Comparison of ENCODE assay signal across 22 cellular contexts in genomic region chr1:148161252-148161901, GRCh38.
"Had no signal": no experiment of that assay in that cellular context is flagged by ENCODE, and none has a peak within 500 bp of the region (broad histone marks: within the 10 kb centered on the region; RNA-seq: fewer than 3 reads in every experiment).

No MANE protein-coding gene starts in this region.

- DNase-seq: activated CD4-positive, alpha-beta T cell treated with anti-CD3 and anti-CD28 coated beads, Interleukin-2, amount 10 ng/mL, durations not matched to agents 7 days and 5 days; activated CD4-positive, CD25-positive, alpha-beta regulatory T cell treated with anti-CD3 and anti-CD28 coated beads, Interleukin-2, amount 50 U/mL, for 72 hours; activated CD8-positive, alpha-beta memory T cell treated with anti-CD3 and anti-CD28 coated beads, Interleukin-2, amount 10 ng/mL, durations not matched to agents 7 days and 5 days; activated CD8-positive, alpha-beta T cell treated with anti-CD3 and anti-CD28 coated beads for 36 hours; activated effector memory CD4-positive, alpha-beta T cell treated with anti-CD3 and anti-CD28 coated beads, Interleukin-2, amount 50 U/mL, for 16 hours; activated naive CD4-positive, alpha-beta T cell treated with anti-CD3 and anti-CD28 coated beads, Interleukin-2, amount 10 ng/mL, durations not matched to agents 7 days and 5 days; activated T-cell treated with anti-CD3 and anti-CD28 coated beads for 4 hours; amygdala; effector CD8-positive, alpha-beta T cell; foreskin melanocyte; hypothalamus; stimulated activated CD4-positive, alpha-beta T cell treated with anti-CD3 and anti-CD28 coated beads, Interleukin-4, amount 100 ng/mL, for 24 hours; stimulated activated naive CD8-positive, alpha-beta T cell treated with anti-CD3 and anti-CD28 coated beads, Interleukin-15, amount 100 ng/mL, for 72 hours; T-cell; tibial artery had no signal

- H3K27ac ChIP-seq: tibial artery, VCaP had no signal

- H3K9me3 ChIP-seq: tibial artery had no signal

- H3K4me3 Mint-ChIP-seq: activated CD4-positive, alpha-beta T cell treated with anti-CD3 and anti-CD28 coated beads, Interleukin-2, amount 10 ng/mL, durations not matched to agents 7 days and 5 days; activated CD8-positive, alpha-beta memory T cell treated with anti-CD3 and anti-CD28 coated beads, Interleukin-2, amount 10 ng/mL, durations not matched to agents 7 days and 5 days; activated CD8-positive, alpha-beta T cell treated with anti-CD3 and anti-CD28 coated beads for 36 hours; activated naive CD4-positive, alpha-beta T cell treated with anti-CD3 and anti-CD28 coated beads, Interleukin-2, amount 10 ng/mL, durations not matched to agents 7 days and 5 days; dendritic cell treated with granulocyte-macrophage colony-stimulating factor and Interleukin-4, amounts not matched to agents 40 ng/mL and 50 ng/mL, for 4 days; naive thymus-derived CD4-positive, alpha-beta T cell; neural crest cell; stimulated activated naive CD8-positive, alpha-beta T cell treated with anti-CD3 and anti-CD28 coated beads, Interleukin-15, amount 100 ng/mL, for 72 hours; T-cell; T-helper 2 cell treated with Interferon-gamma antibody and Interleukin-4, amounts not matched to agents 5 μg/mL and 100 μg/mL, for 36 hours had no signal

- H3K27ac Mint-ChIP-seq: activated CD4-positive, alpha-beta T cell treated with anti-CD3 and anti-CD28 coated beads, Interleukin-2, amount 10 ng/mL, durations not matched to agents 7 days and 5 days; activated CD8-positive, alpha-beta memory T cell treated with anti-CD3 and anti-CD28 coated beads, Interleukin-2, amount 10 ng/mL, durations not matched to agents 7 days and 5 days; activated CD8-positive, alpha-beta T cell treated with anti-CD3 and anti-CD28 coated beads for 36 hours; activated naive CD4-positive, alpha-beta T cell treated with anti-CD3 and anti-CD28 coated beads, Interleukin-2, amount 10 ng/mL, durations not matched to agents 7 days and 5 days; dendritic cell treated with granulocyte-macrophage colony-stimulating factor and Interleukin-4, amounts not matched to agents 40 ng/mL and 50 ng/mL, for 4 days; naive thymus-derived CD4-positive, alpha-beta T cell; stimulated activated naive CD8-positive, alpha-beta T cell treated with anti-CD3 and anti-CD28 coated beads, Interleukin-15, amount 100 ng/mL, for 72 hours; T-cell; T-helper 2 cell treated with Interferon-gamma antibody and Interleukin-4, amounts not matched to agents 5 μg/mL and 100 μg/mL, for 36 hours had no signal

- ATAC-seq: activated CD8-positive, alpha-beta memory T cell treated with anti-CD3 and anti-CD28 coated beads, Interleukin-2, amount 10 ng/mL, durations not matched to agents 7 days and 5 days; activated CD8-positive, alpha-beta T cell treated with anti-CD3 and anti-CD28 coated beads for 36 hours; esophagus mucosa; naive thymus-derived CD4-positive, alpha-beta T cell; stimulated activated naive CD8-positive, alpha-beta T cell treated with anti-CD3 and anti-CD28 coated beads, Interleukin-15, amount 100 ng/mL, for 72 hours; T-cell had no signal

- H3K4me3 ChIP-seq: lung, tibial artery had no signal

- H3K9me3 Mint-ChIP-seq: activated CD4-positive, alpha-beta T cell treated with anti-CD3 and anti-CD28 coated beads, Interleukin-2, amount 10 ng/mL, durations not matched to agents 7 days and 5 days; activated CD8-positive, alpha-beta T cell treated with anti-CD3 and anti-CD28 coated beads for 36 hours; activated naive CD4-positive, alpha-beta T cell treated with anti-CD3 and anti-CD28 coated beads, Interleukin-2, amount 10 ng/mL, durations not matched to agents 7 days and 5 days; dendritic cell treated with granulocyte-macrophage colony-stimulating factor and Interleukin-4, amounts not matched to agents 40 ng/mL and 50 ng/mL, for 4 days; naive thymus-derived CD4-positive, alpha-beta T cell; stimulated activated naive CD8-positive, alpha-beta T cell treated with anti-CD3 and anti-CD28 coated beads, Interleukin-15, amount 100 ng/mL, for 72 hours; T-cell; T-helper 2 cell treated with Interferon-gamma antibody and Interleukin-4, amounts not matched to agents 5 μg/mL and 100 μg/mL, for 36 hours had no signal

- H3K36me3 ChIP-seq: tibial artery had no signal

- H3K4me1 ChIP-seq: tibial artery had no signal

- H3K36me3 Mint-ChIP-seq: activated CD8-positive, alpha-beta memory T cell treated with anti-CD3 and anti-CD28 coated beads, Interleukin-2, amount 10 ng/mL, durations not matched to agents 7 days and 5 days; activated naive CD4-positive, alpha-beta T cell treated with anti-CD3 and anti-CD28 coated beads, Interleukin-2, amount 10 ng/mL, durations not matched to agents 7 days and 5 days; naive thymus-derived CD4-positive, alpha-beta T cell; T-cell had no signal
